Comparison of ENCODE assay signal across 14 cellular contexts in the genomic region with DNA sequence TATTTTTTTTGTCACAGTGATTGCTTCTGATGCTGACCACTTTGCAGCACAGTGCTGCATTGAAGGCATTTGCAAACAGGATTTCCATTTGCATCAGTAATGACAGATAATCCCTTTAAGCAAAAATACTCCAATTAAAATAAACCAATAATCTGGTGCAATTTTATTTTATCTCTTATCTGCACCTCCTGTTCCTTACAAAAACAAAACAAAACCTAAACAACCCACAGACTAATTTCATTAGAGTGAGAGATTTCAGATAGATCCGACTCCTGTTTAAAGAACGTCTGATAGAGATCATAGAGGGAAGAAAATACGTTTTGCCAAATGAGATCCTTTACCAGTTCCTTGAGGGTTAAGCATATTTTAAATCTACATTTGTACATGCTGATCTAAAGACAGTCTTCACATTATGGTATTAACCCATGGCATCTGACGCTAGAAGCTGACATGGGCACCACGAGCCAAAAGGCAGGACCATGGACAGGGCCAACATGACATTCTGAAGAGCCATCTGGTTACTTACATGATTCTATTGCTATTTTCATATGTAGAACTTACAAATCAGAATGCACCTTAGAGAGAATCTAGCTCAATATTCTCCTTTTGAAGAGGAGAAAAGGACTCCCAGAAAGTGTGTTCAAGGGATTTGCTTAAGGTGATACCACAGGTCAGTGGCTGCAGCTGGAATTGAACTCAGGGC.
DNase-seq lines count a peak whose midpoint lies in the region; ATAC-seq, FAIRE-seq and TF ChIP-seq lines count a peak whose summit lies in the region.
"Had no signal": no experiment of that assay in that cellular context is flagged by ENCODE, and none has a peak within 500 bp of the region (broad histone marks: within the 10 kb centered on the region; RNA-seq: fewer than 3 reads in every experiment).

No MANE protein-coding gene starts in this region.

- no peak overlapping the region for H3K14ac ChIP-seq in IMR-90 (replicated peaks; ENCODE audit: low read depth, low read length)

- no peaks in the 10 kb centered on the region; the same call in 1 of the 2 replicates for H3K9me1 ChIP-seq in IMR-90 (ENCODE audit: insufficient read depth, low read length)

- dilution Hi-C loops in IMR-90 (cut with HindIII; ENCODE audit: low sequenced_read_pairs, unreplicated experiment) = no loop called here

- CTCF ChIA-PET in IMR-90 (lab: Yijun Ruan, JAX) = interaction anchor here (0.6 kb wide), 1 partner anchor 42 kb away, joined by 3 read pairs; no protein-coding TSS in a partner anchor

- no peak overlapping the region for H3K4me2 ChIP-seq in IMR-90 (ENCODE audit: low read depth, low read length)
- H3K4me2 ChIP-seq: KMS-11 had no signal

- WGBS in IMR-90 (ENCODE audit: extremely low coverage in 2 of 2, insufficient read length in 1 of 2), 2 experiments = no CpG with 5 or more reads among the region's 5 CpGs
- WGBS in suprapubic skin = 83% methylated on average over 5 of the region's 5 CpGs

- BruUV-seq in IMR-90 (replicated peaks; lab: Mats Ljungman, UMichigan) = no TSS peak

- H2AK9ac ChIP-seq in IMR-90 (replicated peaks; ENCODE audit: low read depth, low read length, poor library complexity) = no peak overlapping the region

- ATAC-seq in IMR-90 (ENCODE audit: low read depth) (no peak), SK-N-SH treated with all-trans-retinoic acid at 6 μM for 48 hours (peak; percentile 50; the same call in 2 of the 3 replicates)
- ATAC-seq: Panc1, sciatic nerve had no signal

- H3K56ac ChIP-seq in IMR-90 (ENCODE audit: extremely low read depth, insufficient read depth, low read length) = no peak overlapping the region

- H3K23ac ChIP-seq in IMR-90 (ENCODE audit: low read depth, low read length) = no peak overlapping the region

- DNase-seq in D721Med (ENCODE audit: insufficient read length, low spot score) (no peak), IMR-90 (peak; percentile 35), foreskin melanocyte (peak; percentile 15), suprapubic skin (ENCODE audit: low spot score in 2 of 2) (no peak), NCI-H345 (lab: John Stamatoyannopoulos, UW) (no peak), GM10266 (ENCODE audit: extremely low spot score) (no peak)
- no peak for DNase-seq in activated CD4-positive, CD25-positive, alpha-beta regulatory T cell treated with anti-CD3 and anti-CD28 coated beads, Interleukin-2, amount 50 U/mL, for 72 hours
- DNase-seq: CD8-positive, alpha-beta memory T cell; T1000 had no signal

- no peaks in the 10 kb centered on the region for H3K79me1 ChIP-seq in IMR-90 (ENCODE audit: low read depth in 1 of 2, low read length in 2 of 2)

- H3K27ac ChIP-seq in IMR-90 (ENCODE audit: insufficient read depth, low read length) (no peak overlapping the region), suprapubic skin (no peak overlapping the region)
- H3K27ac ChIP-seq: KMS-11 had no signal

- intact Hi-C loops in IMR-90 (cut with micrococcal nuclease) = no loop called here

- TF ChIP-seq EP300 in suprapubic skin (IDR thresholded peaks at IDR 0.05) = no peak

- no peak overlapping the region for H2BK120ac ChIP-seq in IMR-90 (ENCODE audit: low read depth, low read length)

- TF ChIP-seq POLR2A in IMR-90 (IDR thresholded peaks at IDR 0.05; ENCODE audit: low read depth, low read length) (no peak), suprapubic skin (IDR thresholded peaks at IDR 0.05) (no peak)

- no peaks in the 10 kb centered on the region for H3K27me3 ChIP-seq in IMR-90 (ENCODE audit: control insufficient read depth, insufficient read depth, low read length)
- H3K27me3 ChIP-seq in suprapubic skin = no peaks in the 10 kb centered on the region

- H4K20me1 ChIP-seq in IMR-90 (ENCODE audit: insufficient read depth, low read length) = no peaks in the 10 kb centered on the region

- H2BK5ac ChIP-seq in IMR-90 (ENCODE audit: low read depth, low read length, poor library complexity, severe bottlenecking) = no peak overlapping the region

- no peak for TF ChIP-seq CTCF in D721Med (IDR thresholded peaks at IDR 0.05; ENCODE audit: insufficient read depth, missing control alignments)
- TF ChIP-seq CTCF in IMR-90 (conservative IDR thresholded peaks at IDR 0.05; ENCODE audit: low read depth, low read length) = no peak
- no peak for TF ChIP-seq CTCF in suprapubic skin (IDR thresholded peaks at IDR 0.05)
- TF ChIP-seq CTCF in GM10266 (IDR thresholded peaks at IDR 0.05; ENCODE audit: control insufficient read depth, insufficient read depth, low read depth, missing control alignments) = no peak

- H4K8ac ChIP-seq in IMR-90 (ENCODE audit: low read depth in 2 of 2, low read length in 2 of 2) = no peak overlapping the region

- H3K9me3 ChIP-seq in IMR-90 (ENCODE audit: control insufficient read depth, insufficient read depth, low read length) (no peaks in the 10 kb centered on the region), suprapubic skin (no peaks in the 10 kb centered on the region)

- no peak overlapping the region for H2BK15ac ChIP-seq in IMR-90 (ENCODE audit: low read depth, low read length)

- H3K9ac ChIP-seq in IMR-90 (ENCODE audit: low read depth, low read length) = no peak overlapping the region
- H3K9ac ChIP-seq: KMS-11 had no signal

- H3K36me3 ChIP-seq in IMR-90 (ENCODE audit: control insufficient read depth, insufficient read depth, low read length) (peaks cover 3% of the 10 kb centered on the region; the same call in 1 of the 2 replicates), suprapubic skin (no peaks in the 10 kb centered on the region)

- POLR2A ChIA-PET in IMR-90 (lab: Charles Lee; ENCODE audit: unreplicated experiment) = no interaction called here

- H3K4ac ChIP-seq in IMR-90 (ENCODE audit: low read depth, low read length) = no peak overlapping the region

- in situ Hi-C loops in IMR-90 (cut with MboI; ENCODE audit: low sequenced_read_pairs) = no loop called here

- no peak overlapping the region for H2AK5ac ChIP-seq in IMR-90 (ENCODE audit: low read depth, low read length)

- H3K18ac ChIP-seq in IMR-90 (ENCODE audit: low read depth, low read length) = no peak overlapping the region

- no peak overlapping the region for H4K5ac ChIP-seq in IMR-90 (ENCODE audit: low read depth, low read length)

- peaks cover 6% of the 10 kb centered on the region; the same call in 1 of the 2 replicates for H3K4me1 ChIP-seq in IMR-90 (ENCODE audit: control insufficient read depth, insufficient read depth, low read length)
- H3K4me1 ChIP-seq in suprapubic skin = no peaks in the 10 kb centered on the region

- no peak overlapping the region for H4K91ac ChIP-seq in IMR-90 (ENCODE audit: insufficient read depth, low read depth, low read length)

- no peak for TF ChIP-seq RAD21 in IMR-90 (IDR thresholded peaks at IDR 0.05; ENCODE audit: low read length)

- H3K4me3 ChIP-seq in IMR-90 (ENCODE audit: insufficient read depth, low read depth, low read length) = no peak overlapping the region
- H3K4me3 ChIP-seq in suprapubic skin = no peak overlapping the region

- peak; percentile 41 for FAIRE-seq in D721Med (lab: Jason Lieb, UNC)
- FAIRE-seq: astrocyte had no signal

- H2BK20ac ChIP-seq in IMR-90 (ENCODE audit: low read depth, low read length) = no peak overlapping the region

- no peak overlapping the region for H2AFZ ChIP-seq in IMR-90 (replicated peaks; ENCODE audit: low read length, poor library complexity)

TF ChIP-seq in IMR-90, 13 proteins besides CTCF, POLR2A, EP300 and RAD21 (continues in another document):
- no peak for TF ChIP-seq SMC3 (IDR thresholded peaks at IDR 0.05; ENCODE audit: low read depth, low read length)
- no peak for TF ChIP-seq CEBPB (IDR thresholded peaks at IDR 0.05; ENCODE audit: low read depth, low read length)
- TF ChIP-seq RFX5 (IDR thresholded peaks at IDR 0.05; ENCODE audit: low read depth, low read length) = no peak
- no peak for TF ChIP-seq FOS (IDR thresholded peaks at IDR 0.05; ENCODE audit: low read depth, low read length)
- no peak for TF ChIP-seq CHD1 (IDR thresholded peaks at IDR 0.05; ENCODE audit: low read depth, low read length)
- TF ChIP-seq, protein P1, sequence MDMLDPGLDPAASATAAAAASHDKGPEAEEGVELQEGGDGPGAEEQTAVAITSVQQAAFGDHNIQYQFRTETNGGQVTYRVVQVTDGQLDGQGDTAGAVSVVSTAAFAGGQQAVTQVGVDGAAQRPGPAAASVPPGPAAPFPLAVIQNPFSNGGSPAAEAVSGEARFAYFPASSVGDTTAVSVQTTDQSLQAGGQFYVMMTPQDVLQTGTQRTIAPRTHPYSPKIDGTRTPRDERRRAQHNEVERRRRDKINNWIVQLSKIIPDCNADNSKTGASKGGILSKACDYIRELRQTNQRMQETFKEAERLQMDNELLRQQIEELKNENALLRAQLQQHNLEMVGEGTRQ (IDR thresholded peaks at IDR 0.05; ENCODE audit: low read depth, low read length) = no peak

TF ChIP-seq in SK-N-SH treated with all-trans-retinoic acid at 6 μM for 48 hours, 23 proteins besides CTCF, POLR2A, EP300 and RAD21 (continues in another document):
- TF ChIP-seq ZFP3 (CRISPR knock-in tag; IDR thresholded peaks at IDR 0.05) (peak; percentile 41; the same call in 1 of the 2 replicates), OSR1 (CRISPR knock-in tag; IDR thresholded peaks at IDR 0.05) (no peak), POU6F1 (CRISPR knock-in tag; IDR thresholded peaks at IDR 0.05; ENCODE audit: borderline replicate concordance, low read depth) (no peak), TOX (CRISPR knock-in tag; IDR thresholded peaks at IDR 0.05; ENCODE audit: borderline replicate concordance) (no peak), ZFP30 (CRISPR knock-in tag; IDR thresholded peaks at IDR 0.05) (peak; percentile 23; the same call in 1 of the 2 replicates), ESRRG (CRISPR knock-in tag; IDR thresholded peaks at IDR 0.05) (no peak), TCF4 (CRISPR knock-in tag; IDR thresholded peaks at IDR 0.05; ENCODE audit: borderline replicate concordance) (peak; percentile 96; the same call in 1 of the 2 replicates)

Comparison
In these comparisons a context has a peak if more than half of its experiments do, and no peak if none do; other contexts are left out.
1. DNase-seq: peak in IMR-90 (single experiment) and foreskin melanocyte (single experiment); none in D721Med (single experiment), suprapubic skin (0 of 2), NCI-H345 (single experiment), GM10266 (single experiment) and activated CD4-positive, CD25-positive, alpha-beta regulatory T cell treated with anti-CD3 and anti-CD28 coated beads, Interleukin-2, amount 50 U/mL, for 72 hours (single experiment).